In the genomic region with DNA sequence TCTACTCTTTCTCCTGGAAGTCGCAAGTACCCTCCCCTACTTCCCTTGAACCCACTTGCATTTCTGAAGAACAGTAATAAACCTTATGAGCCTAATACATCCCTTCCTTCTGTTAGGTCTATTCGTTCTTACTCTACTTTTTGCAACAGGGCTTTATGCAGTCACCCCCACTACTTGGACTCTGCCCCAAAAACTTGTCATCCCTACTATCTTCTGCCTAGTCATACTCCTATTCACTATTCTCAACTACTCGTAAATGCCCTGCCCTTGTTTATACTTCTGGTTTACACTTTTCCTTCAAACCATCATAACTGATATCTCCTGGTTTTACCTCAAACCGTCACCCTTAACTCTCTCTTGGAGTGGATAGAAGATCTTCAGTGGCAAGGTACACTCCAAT, we compare ENCODE assay signal across 27 cellular contexts. TPM values are rescaled to one million over a fixed set of nuclear protein-coding genes. Genes with fewer than 3 reads are reported as not detected.
"Had no signal": no experiment of that assay in that cellular context is flagged by ENCODE, and none has a peak within 500 bp of the region (broad histone marks: within the 10 kb centered on the region; RNA-seq: fewer than 3 reads in every experiment).

No MANE protein-coding gene starts in this region.

- H2AFZ ChIP-seq: hepatocyte had no signal

- H3K36me3 Mint-ChIP-seq: activated naive CD8-positive, alpha-beta T cell treated with anti-CD3 and anti-CD28 coated beads, Interleukin-2, amount 10 ng/mL, durations not matched to agents 7 days and 5 days; immature natural killer cell; naive thymus-derived CD4-positive, alpha-beta T cell; type B pancreatic cell had no signal

- H3K36me3 ChIP-seq: breast epithelium, lower lobe of right lung, sigmoid colon, spleen, thoracic aorta, vagina had no signal

- DNase-seq: activated CD4-positive, alpha-beta memory T cell treated with anti-CD3 and anti-CD28 coated beads, Interleukin-2, amount 10 ng/mL, durations not matched to agents 7 days and 5 days; activated CD4-positive, alpha-beta T cell treated with anti-CD3 and anti-CD28 coated beads, Interleukin-2, amount 10 ng/mL, durations not matched to agents 24 days and 14 days; activated effector memory CD4-positive, alpha-beta T cell treated with Interleukin-2 at 50 U/mL for 16 hours; activated naive CD4-positive, alpha-beta T cell treated with anti-CD3 and anti-CD28 coated beads for 36 hours; activated naive CD8-positive, alpha-beta T cell treated with anti-CD3 and anti-CD28 coated beads, Interleukin-2, amount 10 ng/mL, durations not matched to agents 7 days and 5 days; activated T-cell treated with anti-CD3 and anti-CD28 coated beads, Interleukin-2, amount 50 U/mL, for 72 hours; amniotic stem cell; cortex of kidney; endodermal cell; glutamatergic neuron; immature natural killer cell; lower lobe of right lung; naive thymus-derived CD4-positive, alpha-beta T cell; occipital lobe; posterior cingulate gyrus; sigmoid colon; spleen; stimulated activated CD4-positive, alpha-beta T cell treated with anti-CD3 and anti-CD28 coated beads, Interleukin-4, amount 100 ng/mL, for 1 hour; stimulated activated naive CD4-positive, alpha-beta T cell had no signal

- FAIRE-seq: frontal cortex had no signal

- H3K27ac Mint-ChIP-seq: activated CD4-positive, alpha-beta memory T cell treated with anti-CD3 and anti-CD28 coated beads, Interleukin-2, amount 10 ng/mL, durations not matched to agents 7 days and 5 days; activated CD4-positive, alpha-beta T cell treated with anti-CD3 and anti-CD28 coated beads, Interleukin-2, amount 10 ng/mL, durations not matched to agents 24 days and 14 days; activated naive CD4-positive, alpha-beta T cell treated with anti-CD3 and anti-CD28 coated beads for 36 hours; activated naive CD8-positive, alpha-beta T cell treated with anti-CD3 and anti-CD28 coated beads, Interleukin-2, amount 10 ng/mL, durations not matched to agents 7 days and 5 days; activated T-cell treated with anti-CD3 and anti-CD28 coated beads, Interleukin-2, amount 50 U/mL, for 72 hours; endodermal cell; immature natural killer cell; naive thymus-derived CD4-positive, alpha-beta T cell; type B pancreatic cell had no signal

- H3K4me1 Mint-ChIP-seq: activated CD4-positive, alpha-beta memory T cell treated with anti-CD3 and anti-CD28 coated beads, Interleukin-2, amount 10 ng/mL, durations not matched to agents 7 days and 5 days; activated CD4-positive, alpha-beta T cell treated with anti-CD3 and anti-CD28 coated beads, Interleukin-2, amount 10 ng/mL, durations not matched to agents 24 days and 14 days; activated naive CD8-positive, alpha-beta T cell treated with anti-CD3 and anti-CD28 coated beads, Interleukin-2, amount 10 ng/mL, durations not matched to agents 7 days and 5 days; endodermal cell; immature natural killer cell; naive thymus-derived CD4-positive, alpha-beta T cell; neural crest cell had no signal

- H3K9me3 ChIP-seq: breast epithelium, lower lobe of right lung, sigmoid colon, thoracic aorta, vagina had no signal

- H3K79me2 ChIP-seq: hepatocyte had no signal

- H3K4me2 ChIP-seq: hepatocyte had no signal

- H3K27ac ChIP-seq: hepatocyte, lower lobe of right lung, sigmoid colon, spleen, thoracic aorta, vagina had no signal

- H3K27me3 ChIP-seq: breast epithelium, hepatocyte, sigmoid colon, spleen, vagina had no signal

- H3K4me3 Mint-ChIP-seq: activated CD4-positive, alpha-beta memory T cell treated with anti-CD3 and anti-CD28 coated beads, Interleukin-2, amount 10 ng/mL, durations not matched to agents 7 days and 5 days; activated CD4-positive, alpha-beta T cell treated with anti-CD3 and anti-CD28 coated beads, Interleukin-2, amount 10 ng/mL, durations not matched to agents 24 days and 14 days; activated naive CD4-positive, alpha-beta T cell treated with anti-CD3 and anti-CD28 coated beads for 36 hours; activated naive CD8-positive, alpha-beta T cell treated with anti-CD3 and anti-CD28 coated beads, Interleukin-2, amount 10 ng/mL, durations not matched to agents 7 days and 5 days; activated T-cell treated with anti-CD3 and anti-CD28 coated beads, Interleukin-2, amount 50 U/mL, for 72 hours; endodermal cell; immature natural killer cell; naive thymus-derived CD4-positive, alpha-beta T cell; neural crest cell; type B pancreatic cell had no signal

- H3K27me3 Mint-ChIP-seq: activated CD4-positive, alpha-beta memory T cell treated with anti-CD3 and anti-CD28 coated beads, Interleukin-2, amount 10 ng/mL, durations not matched to agents 7 days and 5 days; activated CD4-positive, alpha-beta T cell treated with anti-CD3 and anti-CD28 coated beads, Interleukin-2, amount 10 ng/mL, durations not matched to agents 24 days and 14 days; activated naive CD8-positive, alpha-beta T cell treated with anti-CD3 and anti-CD28 coated beads, Interleukin-2, amount 10 ng/mL, durations not matched to agents 7 days and 5 days; naive thymus-derived CD4-positive, alpha-beta T cell; type B pancreatic cell had no signal

- H3K4me1 ChIP-seq: breast epithelium, sigmoid colon had no signal

- H3K9me3 Mint-ChIP-seq: activated naive CD8-positive, alpha-beta T cell treated with anti-CD3 and anti-CD28 coated beads, Interleukin-2, amount 10 ng/mL, durations not matched to agents 7 days and 5 days; endodermal cell; type B pancreatic cell had no signal

- ATAC-seq: activated T-cell treated with anti-CD3 and anti-CD28 coated beads, Interleukin-2, amount 50 U/mL, for 72 hours; left lobe of liver; lower lobe of right lung; naive thymus-derived CD4-positive, alpha-beta T cell had no signal

- H3K4me3 ChIP-seq: breast epithelium, hepatocyte, lower lobe of right lung, sigmoid colon, spleen, thoracic aorta, vagina had no signal

RNA-seq across cellular contexts. Expression of a gene that starts 55.2 kb away (rescaled TPM):
- total RNA-seq: activated CD4-positive, alpha-beta memory T cell treated with anti-CD3 and anti-CD28 coated beads, Interleukin-2, amount 10 ng/mL, durations not matched to agents 7 days and 5 days; activated naive CD4-positive, alpha-beta T cell treated with anti-CD3 and anti-CD28 coated beads for 36 hours; activated naive CD8-positive, alpha-beta T cell treated with anti-CD3 and anti-CD28 coated beads, Interleukin-2, amount 10 ng/mL, durations not matched to agents 7 days and 5 days; activated T-cell treated with anti-CD3 and anti-CD28 coated beads, Interleukin-2, amount 50 U/mL, for 72 hours; naive thymus-derived CD4-positive, alpha-beta T cell had no signal
- polyA plus RNA-seq: immature natural killer cell; naive thymus-derived CD4-positive, alpha-beta T cell had no signal
